Comparison of ENCODE assay signal across 26 cellular contexts in genomic region chr10:86308056-86308455, GRCh38. TPM values are rescaled to one million over a fixed set of nuclear protein-coding genes. Genes with fewer than 3 reads are reported as not detected.
"Had no signal": no experiment of that assay in that cellular context is flagged by ENCODE, and none has a peak within 500 bp of the region (broad histone marks: within the 10 kb centered on the region; RNA-seq: fewer than 3 reads in every experiment).

No MANE protein-coding gene starts in this region.

- H3K36me3 ChIP-seq: neutrophil, prostate gland, right atrium auricular region, thoracic aorta, tibial nerve, upper lobe of left lung, uterus had no signal

- H3K9me3 ChIP-seq: mucosa of descending colon, neutrophil, prostate gland, right atrium auricular region, thoracic aorta, upper lobe of left lung, uterus had no signal

- DNase-seq: cortex of kidney; effector memory CD8-positive, alpha-beta T cell; kidney; mucosa of descending colon; naive B cell; stimulated activated CD4-positive, alpha-beta T cell treated with anti-CD3 and anti-CD28 coated beads, Interleukin-15, amount 100 ng/mL, for 24 hours; stimulated activated CD4-positive, alpha-beta T cell treated with anti-CD3 and anti-CD28 coated beads, Interleukin-2, amount 100 ng/mL, for 48 hours; stimulated activated naive B cell treated with anti-CD40 and anti-IgM and Interleukin-4, amounts not matched to agents 10 μg/mL and 1 μg/mL and 100 μg/mL, for 72 hours; uterus had no signal

- H3K4me1 Mint-ChIP-seq: memory B cell; mesothelial cell of epicardium; naive B cell; stimulated activated naive B cell treated with anti-CD40 and anti-IgM and Interleukin-4, amounts not matched to agents 10 μg/mL and 1 μg/mL and 100 μg/mL, for 72 hours had no signal

- H3K27ac Mint-ChIP-seq: effector memory CD8-positive, alpha-beta T cell; memory B cell; mesothelial cell of epicardium; natural killer cell treated with Interleukin-12 subunit alpha and Interleukin-12 subunit beta and Interleukin-15 and Interleukin-18, amount 100 ng/mL, for 72 hours; stimulated activated naive B cell treated with anti-CD40 and anti-IgM and Interleukin-4, amounts not matched to agents 10 μg/mL and 1 μg/mL and 100 μg/mL, for 72 hours; stimulated activated naive CD8-positive, alpha-beta T cell treated with anti-CD3 and anti-CD28 coated beads, Interleukin-15, Interleukin-2, amounts not matched to agents 100 ng/mL and 50 ng/mL, for 24 hours had no signal

- H3K4me3 ChIP-seq: hepatocyte, lung, mucosa of descending colon, prostate gland, right atrium auricular region, skin epidermis, thoracic aorta, tibial nerve, upper lobe of left lung, uterus had no signal

- H3K27me3 ChIP-seq: neutrophil, right atrium auricular region, tibial nerve, upper lobe of left lung, uterus had no signal

- H3K9ac ChIP-seq: parathyroid adenoma had no signal

- H3K4me2 ChIP-seq: hepatocyte had no signal

- H3K36me3 Mint-ChIP-seq: memory B cell; mesothelial cell of epicardium; naive B cell; natural killer cell treated with Interleukin-12 subunit alpha and Interleukin-12 subunit beta and Interleukin-15 and Interleukin-18, amount 100 ng/mL, for 72 hours; stimulated activated naive B cell treated with anti-CD40 and anti-IgM and Interleukin-4, amounts not matched to agents 10 μg/mL and 1 μg/mL and 100 μg/mL, for 72 hours had no signal

- H3K4me3 Mint-ChIP-seq: effector memory CD8-positive, alpha-beta T cell; memory B cell; mesothelial cell of epicardium; naive B cell; natural killer cell treated with Interleukin-12 subunit alpha and Interleukin-12 subunit beta and Interleukin-15 and Interleukin-18, amount 100 ng/mL, for 72 hours; neural crest cell; stimulated activated naive B cell treated with anti-CD40 and anti-IgM and Interleukin-4, amounts not matched to agents 10 μg/mL and 1 μg/mL and 100 μg/mL, for 72 hours; stimulated activated naive CD8-positive, alpha-beta T cell treated with anti-CD3 and anti-CD28 coated beads, Interleukin-15, Interleukin-2, amounts not matched to agents 100 ng/mL and 50 ng/mL, for 24 hours had no signal

- H3K4me1 ChIP-seq: prostate gland, right atrium auricular region, tibial nerve, upper lobe of left lung, uterus had no signal

- H3K9me3 Mint-ChIP-seq: effector memory CD8-positive, alpha-beta T cell; memory B cell; mesothelial cell of epicardium; natural killer cell treated with Interleukin-12 subunit alpha and Interleukin-12 subunit beta and Interleukin-15 and Interleukin-18, amount 100 ng/mL, for 72 hours; neural crest cell; stimulated activated naive B cell treated with anti-CD40 and anti-IgM and Interleukin-4, amounts not matched to agents 10 μg/mL and 1 μg/mL and 100 μg/mL, for 72 hours; stimulated activated naive CD8-positive, alpha-beta T cell treated with anti-CD3 and anti-CD28 coated beads, Interleukin-15, Interleukin-2, amounts not matched to agents 100 ng/mL and 50 ng/mL, for 24 hours had no signal

- H2AFZ ChIP-seq: hepatocyte, parathyroid adenoma had no signal

- ATAC-seq: effector memory CD8-positive, alpha-beta T cell; left lobe of liver; mucosa of descending colon; natural killer cell treated with Interleukin-12 subunit alpha and Interleukin-12 subunit beta and Interleukin-15 and Interleukin-18, amount 100 ng/mL, for 72 hours; stimulated activated naive B cell treated with anti-CD40 and anti-IgM and Interleukin-4, amounts not matched to agents 10 μg/mL and 1 μg/mL and 100 μg/mL, for 72 hours had no signal

- H3K79me2 ChIP-seq: hepatocyte, parathyroid adenoma had no signal

- H3K27ac ChIP-seq: hepatocyte, neutrophil, parathyroid adenoma, prostate gland, right atrium auricular region, skin epidermis, thoracic aorta, tibial nerve, upper lobe of left lung, uterus had no signal

RNA-seq across cellular contexts. Expression of gene GRID1, which starts 58.5 kb away (rescaled TPM):
- total RNA-seq: fibroblast of villous mesenchyme; natural killer cell treated with Interleukin-12 subunit alpha and Interleukin-12 subunit beta and Interleukin-15 and Interleukin-18, amount 100 ng/mL, for 72 hours had no signal
